ENCODE assay signal across 20 cellular contexts in genomic region chr5:32677023-32677422, GRCh38. TPM values are rescaled to one million over a fixed set of nuclear protein-coding genes. Genes with fewer than 3 reads are reported as not detected.
"Had no signal": no experiment of that assay in that cellular context is flagged by ENCODE, and none has a peak within 500 bp of the region (broad histone marks: within the 10 kb centered on the region; RNA-seq: fewer than 3 reads in every experiment).

No MANE protein-coding gene starts in this region.

- DNase-seq: effector CD8-positive, alpha-beta T cell; heart right ventricle; hypothalamus; islet precursor cell; mammary epithelial cell; naive thymus-derived CD4-positive, alpha-beta T cell; nephron progenitor cell; psoas muscle; retina; spleen; stimulated activated CD4-positive, alpha-beta T cell treated with anti-CD3 and anti-CD28 coated beads, Interleukin-15, amount 100 ng/mL, for 24 hours; stimulated activated CD4-positive, alpha-beta T cell treated with anti-CD3 and anti-CD28 coated beads, Interleukin-1b, Interleukin-23, amount 100 ng/mL, for 48 hours; stimulated activated CD4-positive, alpha-beta T cell treated with anti-CD3 and anti-CD28 coated beads, Interleukin-4, amount 100 ng/mL, for 24 hours; tibial artery; upper lobe of left lung; uterus had no signal

- H3K27ac ChIP-seq: heart right ventricle, psoas muscle, spleen, tibial artery, upper lobe of left lung, uterus had no signal

- H3K9me3 ChIP-seq: psoas muscle, uterus had no signal

- FAIRE-seq: frontal cortex had no signal

- H3K4me3 ChIP-seq: heart right ventricle, psoas muscle, spleen, tibial artery, upper lobe of left lung, uterus had no signal

- H3K27me3 ChIP-seq: heart right ventricle, spleen, tibial artery, upper lobe of left lung, uterus had no signal

- H3K36me3 ChIP-seq: heart right ventricle, spleen, tibial artery, upper lobe of left lung, uterus had no signal

- ATAC-seq: heart right ventricle; left lobe of liver; naive thymus-derived CD4-positive, alpha-beta T cell; psoas muscle; sciatic nerve; stimulated activated memory B cell treated with anti-CD40 and anti-IgM and Interleukin-4, amounts not matched to agents 10 μg/mL and 1 μg/mL and 100 μg/mL, for 72 hours had no signal

- H3K4me1 ChIP-seq: psoas muscle, spleen, uterus had no signal

RNA-seq across cellular contexts. Expression of gene NPR3, which starts 34.1 kb away (rescaled TPM):
- polyA plus RNA-seq: naive thymus-derived CD4-positive, alpha-beta T cell had no signal
